Comparison of ENCODE assay signal across 8 cellular contexts in the genomic region with DNA sequence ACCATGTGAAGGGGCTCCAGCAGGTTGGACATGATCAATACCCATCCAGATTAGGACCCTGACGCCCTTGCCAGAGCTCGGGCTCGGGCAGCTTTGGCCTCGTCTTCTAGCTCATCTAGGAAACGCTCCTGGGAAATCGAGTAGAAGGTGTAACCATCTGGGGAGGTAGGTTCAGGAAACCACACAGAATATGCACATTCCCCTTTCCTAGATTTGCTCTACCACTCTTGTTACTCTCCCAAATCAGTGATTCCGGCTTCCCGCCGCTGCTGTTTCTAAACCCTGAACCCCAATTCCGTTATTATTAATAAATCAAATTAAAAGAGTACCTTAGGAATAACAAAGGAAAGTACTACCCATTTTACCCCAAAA. TPM values are rescaled to one million over a fixed set of nuclear protein-coding genes. Genes with fewer than 3 reads are reported as not detected.
DNase-seq lines count a peak whose midpoint lies in the region; ATAC-seq and TF ChIP-seq lines count a peak whose summit lies in the region.

No MANE protein-coding gene starts in this region.

- peak overlapping the region; percentile 59 to 78 for H3K4me3 ChIP-seq in ascending aorta
- peak overlapping the region; percentile 50 to 99 (median 99) for H3K4me3 ChIP-seq in liver (ENCODE audit: low read depth in 1 of 3, low read length in 3 of 3)
- H3K4me3 ChIP-seq in thyroid gland (replicated peaks in 1 of 3), result peak overlapping the region; percentile 51 to 90 (median 70)

- H3K4me3 Mint-ChIP-seq in activated CD4-positive, alpha-beta T cell treated with anti-CD3 and anti-CD28 coated beads, Interleukin-2, amount 10 ng/mL, durations not matched to agents 7 days and 5 days, result peak overlapping the region; percentile 91

- no peak for ATAC-seq in GM18511 (IDR thresholded peaks at IDR 0.05; ENCODE audit: unreplicated experiment)
- ATAC-seq in GM19467 (IDR thresholded peaks at IDR 0.05; ENCODE audit: unreplicated experiment), result no peak
- ATAC-seq in HG02852 (IDR thresholded peaks at IDR 0.05; ENCODE audit: unreplicated experiment), result no peak

- no peak for TF ChIP-seq RAD21 in liver (IDR thresholded peaks at IDR 0.05)

- H3K9ac ChIP-seq in liver (ENCODE audit: low read depth in 1 of 2, low read length in 2 of 2), result peak overlapping the region; percentile 82 to 96

- 11% methylated on average over 10 of the region's 10 CpGs for WGBS in liver
- 20 to 22% methylated on average over 10 of the region's 10 CpGs for WGBS in thyroid gland, 2 donors

- CTCF ChIA-PET in activated CD4-positive, alpha-beta T cell treated with anti-CD3 and anti-CD28 coated beads, Interleukin-2, amount 10 ng/mL, durations not matched to agents 7 days and 5 days (lab: Charles Lee), result interaction anchor here (1.1 to 2.2 kb wide), 5 partner anchors 17 to 686 kb away, joined by 3 to 7 read pairs (median 6); a partner anchor contains a TSS

- H3K27me3 Mint-ChIP-seq in activated CD4-positive, alpha-beta T cell treated with anti-CD3 and anti-CD28 coated beads, Interleukin-2, amount 10 ng/mL, durations not matched to agents 7 days and 5 days, result peaks cover 5% of the 10 kb centered on the region

- H3K9me3 Mint-ChIP-seq in activated CD4-positive, alpha-beta T cell treated with anti-CD3 and anti-CD28 coated beads, Interleukin-2, amount 10 ng/mL, durations not matched to agents 7 days and 5 days, result peaks cover 3% of the 10 kb centered on the region

- TF ChIP-seq CTCF in ascending aorta (IDR thresholded peaks at IDR 0.05), result no peak
- no peak for TF ChIP-seq CTCF in liver (IDR thresholded peaks at IDR 0.05; ENCODE audit: low read depth, low read length, missing input control)
- no peak for TF ChIP-seq CTCF in thyroid gland (IDR thresholded peaks at IDR 0.05)

- no peak for DNase-seq in activated CD4-positive, alpha-beta T cell treated with anti-CD3 and anti-CD28 coated beads, Interleukin-2, amount 10 ng/mL, durations not matched to agents 7 days and 5 days
- no peak for DNase-seq in activated CD4-positive, alpha-beta T cell treated with anti-CD3 and anti-CD28 coated beads for 4 hours
- no peak for DNase-seq in ascending aorta (ENCODE audit: low spot score in 2 of 2)
- DNase-seq in thyroid gland, result no peak

- TF ChIP-seq POLR2A in thyroid gland (IDR thresholded peaks at IDR 0.05), result no peak

- H3K4me1 Mint-ChIP-seq in activated CD4-positive, alpha-beta T cell treated with anti-CD3 and anti-CD28 coated beads, Interleukin-2, amount 10 ng/mL, durations not matched to agents 7 days and 5 days, result peaks cover 22% of the 10 kb centered on the region

- H3K9me3 ChIP-seq in ascending aorta, result no peaks in the 10 kb centered on the region
- H3K9me3 ChIP-seq in liver (ENCODE audit: control insufficient read depth in 4 of 4, low read length in 3 of 4), result no peaks in the 10 kb centered on the region
- no peaks in the 10 kb centered on the region for H3K9me3 ChIP-seq in thyroid gland

- peaks cover 9% of the 10 kb centered on the region for H3K36me3 Mint-ChIP-seq in activated CD4-positive, alpha-beta T cell treated with anti-CD3 and anti-CD28 coated beads, Interleukin-2, amount 10 ng/mL, durations not matched to agents 7 days and 5 days (ENCODE audit: low read depth)

- POLR2A ChIA-PET in activated CD4-positive, alpha-beta T cell treated with anti-CD3 and anti-CD28 coated beads, Interleukin-2, amount 10 ng/mL, durations not matched to agents 7 days and 5 days (lab: Charles Lee), result interaction anchor here (0.6 kb wide), 1 partner anchor 219 kb away, joined by 3 read pairs; no protein-coding TSS in a partner anchor

- H3K4me1 ChIP-seq in ascending aorta, result peaks cover 3 to 12% of the 10 kb centered on the region in 2 donors
- peaks cover 7 to 25% (median 18%) of the 10 kb centered on the region in 4 donors for H3K4me1 ChIP-seq in liver (ENCODE audit: control insufficient read depth in 4 of 4, insufficient read depth in 4 of 4, low read length in 3 of 4)
- peaks cover 8 to 16% of the 10 kb centered on the region in 2 donors for H3K4me1 ChIP-seq in thyroid gland

- H3K36me3 ChIP-seq in ascending aorta (peaks cover 0 to 16% of the 10 kb centered on the region in 2 donors), liver (ENCODE audit: control insufficient read depth in 4 of 4, insufficient read depth in 3 of 4, low read depth in 1 of 4, low read length in 3 of 4) (peaks cover 0 to 2% (median under 1%) of the 10 kb centered on the region in 4 donors), thyroid gland (no peaks in the 10 kb centered on the region)

- peak overlapping the region; percentile 85 for H3K27ac Mint-ChIP-seq in activated CD4-positive, alpha-beta T cell treated with anti-CD3 and anti-CD28 coated beads, Interleukin-2, amount 10 ng/mL, durations not matched to agents 7 days and 5 days

- intact Hi-C loops in ascending aorta (cut with DNase I) (no loop called here), thyroid gland (cut with DNase I) (no loop called here)

- H3K27ac ChIP-seq in ascending aorta (peak overlapping the region in 1 of 2 donors; percentile 45), liver (ENCODE audit: low read depth in 1 of 2, low read length in 2 of 2) (peak overlapping the region; percentile 25 to 38), thyroid gland (peak overlapping the region in 2 of 3 donors; percentile 45 to 55)

- H3K27me3 ChIP-seq in ascending aorta, result no peaks in the 10 kb centered on the region
- no peaks in the 10 kb centered on the region for H3K27me3 ChIP-seq in liver (ENCODE audit: control insufficient read depth in 4 of 4, insufficient read depth in 4 of 4, low read length in 3 of 4)
- H3K27me3 ChIP-seq in thyroid gland, result no peaks in the 10 kb centered on the region

TF ChIP-seq in liver, 16 proteins besides CTCF, POLR2A, EP300 and RAD21 (continues in another document):
- TF ChIP-seq GABPA (IDR thresholded peaks at IDR 0.05 in 1 of 2, conservative IDR thresholded peaks at IDR 0.05 in 1 of 2) (no peak), SP1 (IDR thresholded peaks at IDR 0.05) (no peak), HNF4A (conservative IDR thresholded peaks at IDR 0.05) (no peak), EGR1 (IDR thresholded peaks at IDR 0.05; ENCODE audit: low read depth in 2 of 2) (no peak), YY1 (IDR thresholded peaks at IDR 0.05) (no peak), TAF1 (conservative IDR thresholded peaks at IDR 0.05) (no peak), JUND (IDR thresholded peaks at IDR 0.05) (no peak), RXRA (IDR thresholded peaks at IDR 0.05) (no peak), FOXA2 (IDR thresholded peaks at IDR 0.05) (no peak), NR2F2 (IDR thresholded peaks at IDR 0.05) (no peak)
- TF ChIP-seq, protein P1, sequence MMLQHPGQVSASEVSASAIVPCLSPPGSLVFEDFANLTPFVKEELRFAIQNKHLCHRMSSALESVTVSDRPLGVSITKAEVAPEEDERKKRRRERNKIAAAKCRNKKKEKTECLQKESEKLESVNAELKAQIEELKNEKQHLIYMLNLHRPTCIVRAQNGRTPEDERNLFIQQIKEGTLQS (IDR thresholded peaks at IDR 0.05), result no peak
- TF ChIP-seq, protein P2, sequence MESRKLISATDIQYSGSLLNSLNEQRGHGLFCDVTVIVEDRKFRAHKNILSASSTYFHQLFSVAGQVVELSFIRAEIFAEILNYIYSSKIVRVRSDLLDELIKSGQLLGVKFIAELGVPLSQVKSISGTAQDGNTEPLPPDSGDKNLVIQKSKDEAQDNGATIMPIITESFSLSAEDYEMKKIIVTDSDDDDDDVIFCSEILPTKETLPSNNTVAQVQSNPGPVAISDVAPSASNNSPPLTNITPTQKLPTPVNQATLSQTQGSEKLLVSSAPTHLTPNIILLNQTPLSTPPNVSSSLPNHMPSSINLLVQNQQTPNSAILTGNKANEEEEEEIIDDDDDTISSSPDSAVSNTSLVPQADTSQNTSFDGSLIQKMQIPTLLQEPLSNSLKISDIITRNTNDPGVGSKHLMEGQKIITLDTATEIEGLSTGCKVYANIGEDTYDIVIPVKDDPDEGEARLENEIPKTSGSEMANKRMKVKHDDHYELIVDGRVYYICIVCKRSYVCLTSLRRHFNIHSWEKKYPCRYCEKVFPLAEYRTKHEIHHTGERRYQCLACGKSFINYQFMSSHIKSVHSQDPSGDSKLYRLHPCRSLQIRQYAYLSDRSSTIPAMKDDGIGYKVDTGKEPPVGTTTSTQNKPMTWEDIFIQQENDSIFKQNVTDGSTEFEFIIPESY (IDR thresholded peaks at IDR 0.05), result no peak

RNA-seq across cellular contexts. Expression of a gene that starts 0.5 kb away (rescaled TPM):
- 10 to 100 TPM; 41.2 to 45.1 TPM for total RNA-seq in activated CD4-positive, alpha-beta T cell treated with anti-CD3 and anti-CD28 coated beads, Interleukin-2, amount 10 ng/mL, durations not matched to agents 7 days and 5 days
- total RNA-seq in ascending aorta (9.8 TPM), liver (10 to 100 TPM; 62.3 to 74.1 TPM), thyroid gland (10 to 100 TPM; 46.4 to 94.4 (median 80.3) TPM)
- polyA plus RNA-seq in liver, result 100 to 1,000 TPM; 132 to 294 TPM

RNA-seq across cellular contexts. Expression of a gene that starts 0.7 kb away (rescaled TPM):
- total RNA-seq in activated CD4-positive, alpha-beta T cell treated with anti-CD3 and anti-CD28 coated beads, Interleukin-2, amount 10 ng/mL, durations not matched to agents 7 days and 5 days, result not detected
- not detected for total RNA-seq in ascending aorta
- total RNA-seq in liver, result under 1 TPM in 1 of 2 donors, not detected in 1; 0.93 TPM
- polyA plus RNA-seq in liver, result under 1 TPM; 0.28 to 0.89 TPM
- total RNA-seq in thyroid gland, result under 1 TPM in 1 of 4 donors, not detected in 3; 0.27 TPM

RNA-seq across cellular contexts. Expression of a gene that starts 17.6 kb away (rescaled TPM):
- total RNA-seq in activated CD4-positive, alpha-beta T cell treated with anti-CD3 and anti-CD28 coated beads, Interleukin-2, amount 10 ng/mL, durations not matched to agents 7 days and 5 days, result under 1 TPM; 0.47 to 0.77 TPM
- total RNA-seq in ascending aorta (not detected), liver (1 to 10 TPM in 1 of 2 donors, under 1 TPM in 1; 0.33 to 7.5 TPM), thyroid gland (under 1 TPM in 2 of 4 donors, not detected in 2; 0.13 to 0.45 TPM)
- polyA plus RNA-seq in liver, result under 1 TPM; 0.40 to 0.60 TPM

RNA-seq across cellular contexts. Expression of a gene that starts 24.7 kb away (rescaled TPM):
- total RNA-seq in activated CD4-positive, alpha-beta T cell treated with anti-CD3 and anti-CD28 coated beads, Interleukin-2, amount 10 ng/mL, durations not matched to agents 7 days and 5 days, result 10 to 100 TPM; 51.9 to 59.4 TPM
- 40.9 TPM for total RNA-seq in ascending aorta
- total RNA-seq in liver, result 10 to 100 TPM; 40.9 to 43.0 TPM
- polyA plus RNA-seq in liver, result 10 to 100 TPM; 58.9 to 65.7 TPM
- total RNA-seq in thyroid gland, result 10 to 100 TPM; 38.5 to 71.2 (median 56.3) TPM

RNA-seq across cellular contexts. Expression of a gene that starts 26.1 kb away (rescaled TPM):
- total RNA-seq in activated CD4-positive, alpha-beta T cell treated with anti-CD3 and anti-CD28 coated beads, Interleukin-2, amount 10 ng/mL, durations not matched to agents 7 days and 5 days, result 10 to 100 TPM; 87.0 to 87.6 TPM
- 66.1 TPM for total RNA-seq in ascending aorta
- 10 to 100 TPM; 47.6 to 64.1 TPM for total RNA-seq in liver
- polyA plus RNA-seq in liver, result 10 to 100 TPM; 37.7 to 44.2 TPM
- 100 to 1,000 TPM; 107 to 213 (median 120) TPM for total RNA-seq in thyroid gland
